In genomic region chr4:159227984-159228383, GRCh38 we compare ENCODE assay signal across 10 cellular contexts.
DNase-seq lines count a peak whose midpoint lies in the region; ATAC-seq, FAIRE-seq and TF ChIP-seq lines count a peak whose summit lies in the region.
"Had no signal": no experiment of that assay in that cellular context is flagged by ENCODE, and none has a peak within 500 bp of the region (broad histone marks: within the 10 kb centered on the region; RNA-seq: fewer than 3 reads in every experiment).

No MANE protein-coding gene starts in this region.

- no peak for FAIRE-seq in GM19239 (lab: Jason Lieb, UNC)

- peak overlapping the region; percentile 54 for H3K4me3 Mint-ChIP-seq in mesothelial cell of epicardium

- no peak for TF ChIP-seq CTCF in mesothelial cell of epicardium (IDR thresholded peaks at IDR 0.05; ENCODE audit: unreplicated experiment)

- peak; percentile 24 for DNase-seq in DMS153 treated with DMSO at 0.1 percent for 48 hours (lab: John Stamatoyannopoulos, UW; ENCODE audit: unreplicated experiment)
- no peak for DNase-seq in DMS153 (lab: John Stamatoyannopoulos, UW)
- DNase-seq in epithelial cell of prostate (ENCODE audit: low read depth, low spot score): peak; percentile 41
- DNase-seq in mesothelial cell of epicardium (ENCODE audit: low spot score in 2 of 2, unreplicated experiment in 2 of 2): peak; percentile 38 to 61
- DNase-seq in ureter (ENCODE audit: low spot score): peak; percentile 82
- no peak for DNase-seq in GM19239 (ENCODE audit: insufficient read length, low spot score)
- DNase-seq in NCI-H524 treated with DMSO at 0.1 percent for 48 hours (lab: John Stamatoyannopoulos, UW): no peak
- DNase-seq: central memory CD4-positive, alpha-beta T cell had no signal

- H3K27me3 Mint-ChIP-seq in mesothelial cell of epicardium (ENCODE audit: low read depth): no peaks in the 10 kb centered on the region

- peak overlapping the region; percentile 94 for H3K27ac Mint-ChIP-seq in mesothelial cell of epicardium

- H3K27ac ChIP-seq in epithelial cell of prostate: peak overlapping the region; percentile 76
- H3K27ac ChIP-seq: 22Rv1 had no signal

- H3K4me1 Mint-ChIP-seq in mesothelial cell of epicardium: peaks cover 47% of the 10 kb centered on the region

- peaks cover 14% of the 10 kb centered on the region for H3K36me3 Mint-ChIP-seq in mesothelial cell of epicardium

- no peak for ATAC-seq in HG03045 (IDR thresholded peaks at IDR 0.05; ENCODE audit: unreplicated experiment)

- peaks cover 26% of the 10 kb centered on the region for H3K9me3 Mint-ChIP-seq in mesothelial cell of epicardium

Comparison
In these comparisons a context has a peak if more than half of its experiments do, and no peak if none do; other contexts are left out.
1. DNase-seq: peak in DMS153 treated with DMSO at 0.1 percent for 48 hours (single experiment), epithelial cell of prostate (single experiment), mesothelial cell of epicardium (2 of 2) and ureter (single experiment); none in DMS153 (single experiment), GM19239 (single experiment) and NCI-H524 treated with DMSO at 0.1 percent for 48 hours (single experiment).